Comparison of ENCODE assay signal across 8 cellular contexts in genomic region chr9:86282979-86283535, GRCh38. TPM values are rescaled to one million over a fixed set of nuclear protein-coding genes. Genes with fewer than 3 reads are reported as not detected.
DNase-seq lines count a peak whose midpoint lies in the region; ATAC-seq and TF ChIP-seq lines count a peak whose summit lies in the region.

No MANE protein-coding gene starts in this region.

- no peak overlapping the region for H2BK120ac ChIP-seq in trophoblast cell (ENCODE audit: insufficient read depth, low read length, poor library complexity)

- no peaks in the 10 kb centered on the region for H3K27me3 Mint-ChIP-seq in CD4-positive, alpha-beta T cell
- H3K27me3 Mint-ChIP-seq in activated CD8-positive, alpha-beta T cell treated with anti-CD3 and anti-CD28 coated beads for 36 hours, result no peaks in the 10 kb centered on the region

- peak overlapping the region; percentile 95 for H3K27ac Mint-ChIP-seq in CD4-positive, alpha-beta T cell
- peak overlapping the region; percentile 96 for H3K27ac Mint-ChIP-seq in activated CD8-positive, alpha-beta T cell treated with anti-CD3 and anti-CD28 coated beads for 36 hours

- no peak overlapping the region for H3K18ac ChIP-seq in trophoblast cell (ENCODE audit: low read length)

- H3K9me3 Mint-ChIP-seq in CD4-positive, alpha-beta T cell, result no peaks in the 10 kb centered on the region
- no peaks in the 10 kb centered on the region for H3K9me3 Mint-ChIP-seq in activated CD8-positive, alpha-beta T cell treated with anti-CD3 and anti-CD28 coated beads for 36 hours

- H3K23ac ChIP-seq in trophoblast cell (ENCODE audit: low read length), result peak overlapping the region; percentile 43

- H3K27me3 ChIP-seq in CD4-positive, alpha-beta T cell (ENCODE audit: control insufficient read depth, insufficient read depth, low read length), result no peaks in the 10 kb centered on the region
- H3K27me3 ChIP-seq in trophoblast cell (ENCODE audit: insufficient read depth, low read length), result no peaks in the 10 kb centered on the region

- peak overlapping the region; percentile 91 for H3K4me3 Mint-ChIP-seq in CD4-positive, alpha-beta T cell
- H3K4me3 Mint-ChIP-seq in activated CD8-positive, alpha-beta T cell treated with anti-CD3 and anti-CD28 coated beads for 36 hours, result peak overlapping the region; percentile 82

- no peak overlapping the region for H2BK12ac ChIP-seq in trophoblast cell (ENCODE audit: low read length)

- no peak overlapping the region for H3K4ac ChIP-seq in trophoblast cell (ENCODE audit: low read depth, low read length)

- CTCF ChIA-PET in CD4-positive, alpha-beta T cell (lab: Charles Lee), result interaction anchor here (0.6 kb wide), 1 partner anchor 393 kb away, joined by 3 read pairs; no protein-coding TSS in a partner anchor
- CTCF ChIA-PET in activated CD8-positive, alpha-beta T cell treated with anti-CD3 and anti-CD28 coated beads for 36 hours (lab: Charles Lee), result no interaction called here

- peaks cover 7% of the 10 kb centered on the region for H3K79me2 ChIP-seq in trophoblast cell (ENCODE audit: control insufficient read depth, insufficient read depth, low read length, poor library complexity)

- H2AFZ ChIP-seq in trophoblast cell (ENCODE audit: insufficient read depth, low read length, poor library complexity), result no peak overlapping the region

- intact Hi-C loops in CD4-positive, alpha-beta T cell (cut with DNase I, micrococcal nuclease), result loop anchor here (1.0 to 10.0 kb wide), 8 partner anchors 20 to 1692 kb away; partner anchors contain the start of genes NAA35 (in 2 of the 2), AGTPBP1 (in 1 of the 2), CDK20 (in 1 of the 2) and GAS1 (in 1 of the 2)
- intact Hi-C loops in activated CD8-positive, alpha-beta T cell treated with anti-CD3 and anti-CD28 coated beads for 36 hours (cut with micrococcal nuclease), result loop anchor here (2.0 kb wide), 1 partner anchor 70 kb away; no protein-coding TSS in a partner anchor
- intact Hi-C loops in head of caudate nucleus (cut with DNase I), result loop anchor here (5.0 to 10.0 kb wide), 2 partner anchors 72 to 341 kb away; partner anchors contain the start of genes NAA35 and TUT7

- peaks cover 2 to 7% of the 10 kb centered on the region in 2 experiments for H3K4me1 ChIP-seq in trophoblast cell (ENCODE audit: control insufficient read depth in 1 of 2, insufficient read depth in 2 of 2, low read length in 2 of 2)

- peak overlapping the region; percentile 99 for H3K4me3 ChIP-seq in trophoblast cell (ENCODE audit: low read depth, low read length)

- H3K79me1 ChIP-seq in trophoblast cell (ENCODE audit: low read length), result peaks cover 7% of the 10 kb centered on the region

- DNase-seq in CD4-positive, alpha-beta T cell, result no peak
- peak; percentile 81 for DNase-seq in HT1080 (ENCODE audit: low read depth)
- DNase-seq in activated CD8-positive, alpha-beta T cell treated with anti-CD3 and anti-CD28 coated beads for 36 hours, result no peak
- peak in 24 of 42 donors; percentile 13 to 78 (median 48) for DNase-seq in head of caudate nucleus
- no peak for DNase-seq in trophoblast cell

- no peak overlapping the region for H4K91ac ChIP-seq in trophoblast cell (ENCODE audit: low read depth, low read length)

- no peak overlapping the region for H4K12ac ChIP-seq in trophoblast cell (ENCODE audit: low read depth, low read length)

- H2AK5ac ChIP-seq in trophoblast cell (ENCODE audit: low read length), result no peak overlapping the region

- H3K9ac ChIP-seq in trophoblast cell (ENCODE audit: low read length), result no peak overlapping the region

- no CpG with 5 or more reads among the region's 12 CpGs for WGBS in trophoblast cell (ENCODE audit: extremely low coverage, insufficient coverage, insufficient read length)

- POLR2A ChIA-PET in CD4-positive, alpha-beta T cell (lab: Charles Lee), result interaction anchor here (0.5 to 1.8 kb wide), 23 partner anchors 8 to 1443 kb away, joined by 3 to 15 read pairs (median 5); partner anchors contain the start of genes AGTPBP1, CTSL, GAS1 and NAA35
- POLR2A ChIA-PET in activated CD8-positive, alpha-beta T cell treated with anti-CD3 and anti-CD28 coated beads for 36 hours (lab: Charles Lee), result interaction anchor here (0.6 to 1.5 kb wide), 8 partner anchors 20 to 542 kb away, joined by 3 to 7 read pairs (median 4); no protein-coding TSS in a partner anchor

- H3K36me3 Mint-ChIP-seq in CD4-positive, alpha-beta T cell (ENCODE audit: low read depth), result peaks cover 36% of the 10 kb centered on the region
- H3K36me3 Mint-ChIP-seq in activated CD8-positive, alpha-beta T cell treated with anti-CD3 and anti-CD28 coated beads for 36 hours (ENCODE audit: low read depth), result peaks cover 22% of the 10 kb centered on the region

- H3K27ac ChIP-seq in CD4-positive, alpha-beta T cell (ENCODE audit: low read depth, low read length), result peak overlapping the region; percentile 94
- no peak overlapping the region for H3K27ac ChIP-seq in trophoblast cell (ENCODE audit: low read depth, low read length)

- H2BK5ac ChIP-seq in trophoblast cell (ENCODE audit: low read depth, low read length, poor library complexity), result no peak overlapping the region

- H3K14ac ChIP-seq in trophoblast cell (ENCODE audit: low read length), result no peak overlapping the region

- no peak overlapping the region for H4K8ac ChIP-seq in trophoblast cell (ENCODE audit: low read depth, low read length)

- peaks cover 4 to 5% of the 10 kb centered on the region in 2 experiments for H3K36me3 ChIP-seq in trophoblast cell (ENCODE audit: control insufficient read depth in 1 of 2, insufficient read depth in 2 of 2, low read length in 2 of 2)

- no peaks in the 10 kb centered on the region for H3K9me3 ChIP-seq in CD4-positive, alpha-beta T cell (ENCODE audit: control insufficient read depth, low read length)
- H3K9me3 ChIP-seq in trophoblast cell (ENCODE audit: insufficient read depth, low read depth, low read length), result peaks cover 1% of the 10 kb centered on the region

- ATAC-seq in CD4-positive, alpha-beta T cell (ENCODE audit: poor library complexity), result no peak
- ATAC-seq in GM19438 (IDR thresholded peaks at IDR 0.05; ENCODE audit: low read depth, unreplicated experiment), result peak; percentile 19
- ATAC-seq in activated CD8-positive, alpha-beta T cell treated with anti-CD3 and anti-CD28 coated beads for 36 hours, result peak; percentile 46
- no peak for ATAC-seq in HG02642 (IDR thresholded peaks at IDR 0.05; ENCODE audit: poor library complexity, unreplicated experiment)
- ATAC-seq in HG03469 (IDR thresholded peaks at IDR 0.05; ENCODE audit: unreplicated experiment), result no peak

- peaks cover 39% of the 10 kb centered on the region for H3K4me1 Mint-ChIP-seq in CD4-positive, alpha-beta T cell (ENCODE audit: low read depth)
- H3K4me1 Mint-ChIP-seq in activated CD8-positive, alpha-beta T cell treated with anti-CD3 and anti-CD28 coated beads for 36 hours (ENCODE audit: low read depth), result peaks cover 54% of the 10 kb centered on the region

- H3K4me2 ChIP-seq in trophoblast cell (ENCODE audit: low read length), result peak overlapping the region; percentile 86

- TF ChIP-seq CTCF in CD4-positive, alpha-beta T cell (IDR thresholded peaks at IDR 0.05), result no peak
- no peak for TF ChIP-seq CTCF in activated CD8-positive, alpha-beta T cell treated with anti-CD3 and anti-CD28 coated beads for 36 hours (IDR thresholded peaks at IDR 0.05)

RNA-seq across cellular contexts. Expression of gene ISCA1, which starts 0.7 kb away (rescaled TPM):
- total RNA-seq in CD4-positive, alpha-beta T cell, result 10 to 100 TPM; 85.3 to 91.6 TPM
- 36.7 and 38.9 TPM in 2 replicates for total RNA-seq in HT1080 (2014; rRNA removed; shearing (Covaris generic))
- polyA plus RNA-seq in HT1080 (2015; cell fraction: cytosol; rRNA removed), result 44.5 and 50.3 TPM in 2 replicates
- polyA plus RNA-seq in HT1080 (2015; cell fraction: nucleus; rRNA removed), result 17.4 and 19.9 TPM in 2 replicates
- total RNA-seq in activated CD8-positive, alpha-beta T cell treated with anti-CD3 and anti-CD28 coated beads for 36 hours, result 10 to 100 TPM; 33.3 to 35.0 TPM
- polyA plus RNA-seq in trophoblast cell (2013), result 29.1 and 30.5 TPM in 2 replicates

RNA-seq across cellular contexts. Expression of gene C9orf153, which starts 23.6 kb away (rescaled TPM):
- 1 to 10 TPM in 1 of 2 experiments, under 1 TPM in 1; 0.66 to 1.0 TPM for total RNA-seq in CD4-positive, alpha-beta T cell
- 0.07 TPM in 1 of 2 replicates, not detected in the other for total RNA-seq in HT1080 (2014; rRNA removed; shearing (Covaris generic))
- not detected in 2 replicates for polyA plus RNA-seq in HT1080 (2015; cell fraction: cytosol; rRNA removed)
- not detected in 2 replicates for polyA plus RNA-seq in HT1080 (2015; cell fraction: nucleus; rRNA removed)
- total RNA-seq in activated CD8-positive, alpha-beta T cell treated with anti-CD3 and anti-CD28 coated beads for 36 hours, result under 1 TPM; 0.16 to 0.40 TPM
- polyA plus RNA-seq in trophoblast cell (2013), result 0.11 and 0.14 TPM in 2 replicates

Comparison
In these comparisons a context has a peak if more than half of its experiments do, and no peak if none do; other contexts are left out.
1. ATAC-seq: peak in GM19438 (single experiment) and activated CD8-positive, alpha-beta T cell treated with anti-CD3 and anti-CD28 coated beads for 36 hours (single experiment); none in CD4-positive, alpha-beta T cell (single experiment), HG02642 (single experiment) and HG03469 (single experiment).
2. DNase-seq: peak in HT1080 (single experiment) and head of caudate nucleus (24 of 42); none in CD4-positive, alpha-beta T cell (0 of 10), activated CD8-positive, alpha-beta T cell treated with anti-CD3 and anti-CD28 coated beads for 36 hours (single experiment) and trophoblast cell (0 of 2).